In the genomic region with DNA sequence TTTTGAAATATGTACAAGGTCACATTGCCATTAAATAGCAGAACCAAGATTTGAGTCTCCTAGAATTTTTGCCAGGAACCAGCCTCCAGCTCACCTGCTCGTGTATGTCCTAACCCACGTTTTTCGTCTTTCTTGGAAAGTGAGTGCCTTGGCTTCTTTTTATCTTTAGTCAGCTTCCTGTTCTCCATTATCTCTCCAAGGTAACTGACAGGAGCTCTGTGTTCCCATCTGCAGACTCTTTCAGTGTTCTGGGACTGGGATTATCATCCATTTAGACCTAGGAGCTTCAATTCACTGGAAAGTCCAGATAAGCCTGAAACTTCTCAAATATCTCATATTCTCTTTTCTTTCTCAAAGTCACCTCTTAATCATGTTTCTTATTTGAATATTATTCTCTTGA, we compare ENCODE assay signal across 15 cellular contexts.
DNase-seq lines count a peak whose midpoint lies in the region; ATAC-seq and TF ChIP-seq lines count a peak whose summit lies in the region.
"Had no signal": no experiment of that assay in that cellular context is flagged by ENCODE, and none has a peak within 500 bp of the region (broad histone marks: within the 10 kb centered on the region; RNA-seq: fewer than 3 reads in every experiment).

No MANE protein-coding gene starts in this region.

- no peak overlapping the region for H3K4me3 ChIP-seq in Karpas-422 (ENCODE audit: low read length)
- H3K4me3 ChIP-seq in mesendoderm (ENCODE audit: low read length): no peak overlapping the region
- H3K4me3 ChIP-seq in trophoblast cell (ENCODE audit: low read depth, low read length): no peak overlapping the region
- no peak overlapping the region for H3K4me3 ChIP-seq in coronary artery
- H3K4me3 ChIP-seq: GM23338 had no signal

- H3K36me3 ChIP-seq in Karpas-422 (ENCODE audit: insufficient read depth, low read length) (no peaks in the 10 kb centered on the region), mesendoderm (ENCODE audit: control insufficient read depth, insufficient read depth, low read length) (no peaks in the 10 kb centered on the region), trophoblast cell (ENCODE audit: control insufficient read depth in 1 of 2, insufficient read depth in 2 of 2, low read length in 2 of 2) (no peaks in the 10 kb centered on the region)
- H3K36me3 ChIP-seq: BE2C had no signal

- H3K56ac ChIP-seq in mesendoderm (ENCODE audit: low read length): no peak overlapping the region

- no peak overlapping the region for H3K14ac ChIP-seq in trophoblast cell (ENCODE audit: low read length)

- H2AK5ac ChIP-seq in mesendoderm (ENCODE audit: low read length) (no peak overlapping the region), trophoblast cell (ENCODE audit: low read length) (no peak overlapping the region)

- no peak overlapping the region for H2AFZ ChIP-seq in Karpas-422 (ENCODE audit: low read length)
- no peak overlapping the region for H2AFZ ChIP-seq in trophoblast cell (ENCODE audit: insufficient read depth, low read length, poor library complexity)
- H2AFZ ChIP-seq: GM23338 had no signal

- DNase-seq in Karpas-422: peak; percentile 36
- no peak for DNase-seq in T-helper 17 cell
- peak; percentile 49 for DNase-seq in mesendoderm
- no peak for DNase-seq in trophoblast cell
- no peak for DNase-seq in coronary artery (ENCODE audit: low spot score)
- DNase-seq: ACHN; BE2C; C1 segment of cervical spinal cord; Caco-2; CD4-positive, alpha-beta T cell; H7 had no signal

- no peaks in the 10 kb centered on the region for H3K9me3 ChIP-seq in Karpas-422 (ENCODE audit: low read length)
- no peaks in the 10 kb centered on the region for H3K9me3 ChIP-seq in T-helper 17 cell (ENCODE audit: control insufficient read depth, low read length, poor library complexity, severe bottlenecking)
- peaks cover 1% of the 10 kb centered on the region for H3K9me3 ChIP-seq in trophoblast cell (ENCODE audit: insufficient read depth, low read depth, low read length)
- H3K9me3 ChIP-seq: BE2C had no signal

- no peaks in the 10 kb centered on the region for H3K79me2 ChIP-seq in Karpas-422 (ENCODE audit: low read length)
- H3K79me2 ChIP-seq in mesendoderm (ENCODE audit: control insufficient read depth, insufficient read depth, low read length): no peaks in the 10 kb centered on the region
- H3K79me2 ChIP-seq in trophoblast cell (ENCODE audit: control insufficient read depth, insufficient read depth, low read length, poor library complexity): no peaks in the 10 kb centered on the region

- peaks cover 16% of the 10 kb centered on the region for H3K4me1 ChIP-seq in Karpas-422 (ENCODE audit: low read length)
- no peaks in the 10 kb centered on the region for H3K4me1 ChIP-seq in mesendoderm (ENCODE audit: control insufficient read depth, low read depth, low read length)
- H3K4me1 ChIP-seq in trophoblast cell (ENCODE audit: control insufficient read depth in 1 of 2, insufficient read depth in 2 of 2, low read length in 2 of 2): no peaks in the 10 kb centered on the region
- H3K4me1 ChIP-seq: BE2C had no signal

- H3K27ac ChIP-seq in Karpas-422 (ENCODE audit: low read length) (no peak overlapping the region), mesendoderm (ENCODE audit: low read depth, low read length) (no peak overlapping the region), trophoblast cell (ENCODE audit: low read depth, low read length) (no peak overlapping the region), coronary artery (no peak overlapping the region)

- H3K79me1 ChIP-seq in mesendoderm (ENCODE audit: low read length) (no peaks in the 10 kb centered on the region), trophoblast cell (ENCODE audit: low read length) (no peaks in the 10 kb centered on the region)

- no peak overlapping the region for H4K5ac ChIP-seq in mesendoderm (ENCODE audit: low read length)

- peak overlapping the region; percentile 8 for H3K27ac Mint-ChIP-seq in T-helper 17 cell
- H3K27ac Mint-ChIP-seq in stimulated activated memory B cell treated with anti-CD40 and anti-IgM and Interleukin-4, amounts not matched to agents 10 μg/mL and 1 μg/mL and 100 μg/mL, for 72 hours: no peak overlapping the region
- H3K27ac Mint-ChIP-seq: CD4-positive, alpha-beta T cell; GM23338 had no signal

- H4K91ac ChIP-seq in trophoblast cell (ENCODE audit: low read depth, low read length): no peak overlapping the region

- H2BK12ac ChIP-seq in trophoblast cell (ENCODE audit: low read length): no peak overlapping the region

- no peak overlapping the region for H4K12ac ChIP-seq in trophoblast cell (ENCODE audit: low read depth, low read length)

- H2BK15ac ChIP-seq in mesendoderm (replicated peaks; ENCODE audit: low read depth): no peak overlapping the region

- H3K36me3 Mint-ChIP-seq in T-helper 17 cell (ENCODE audit: low read depth): peaks cover 3% of the 10 kb centered on the region
- peaks cover 51% of the 10 kb centered on the region for H3K36me3 Mint-ChIP-seq in stimulated activated memory B cell treated with anti-CD40 and anti-IgM and Interleukin-4, amounts not matched to agents 10 μg/mL and 1 μg/mL and 100 μg/mL, for 72 hours

- H3K4ac ChIP-seq in mesendoderm (ENCODE audit: low read depth, low read length): no peak overlapping the region
- H3K4ac ChIP-seq in trophoblast cell (ENCODE audit: low read depth, low read length): no peak overlapping the region

- no peak overlapping the region for H3K18ac ChIP-seq in mesendoderm (ENCODE audit: low read length)
- no peak overlapping the region for H3K18ac ChIP-seq in trophoblast cell (ENCODE audit: low read length)

- H4K20me1 ChIP-seq in Karpas-422 (ENCODE audit: insufficient read depth, low read depth, low read length): no peaks in the 10 kb centered on the region

- H3K27me3 Mint-ChIP-seq in T-helper 17 cell: no peaks in the 10 kb centered on the region
- no peaks in the 10 kb centered on the region for H3K27me3 Mint-ChIP-seq in stimulated activated memory B cell treated with anti-CD40 and anti-IgM and Interleukin-4, amounts not matched to agents 10 μg/mL and 1 μg/mL and 100 μg/mL, for 72 hours
- H3K27me3 Mint-ChIP-seq: CD4-positive, alpha-beta T cell; IgD-negative memory B cell had no signal

- peaks cover 4% of the 10 kb centered on the region for H3K9me3 Mint-ChIP-seq in stimulated activated memory B cell treated with anti-CD40 and anti-IgM and Interleukin-4, amounts not matched to agents 10 μg/mL and 1 μg/mL and 100 μg/mL, for 72 hours

- H3K27me3 ChIP-seq in Karpas-422 (ENCODE audit: low read length) (no peaks in the 10 kb centered on the region), mesendoderm (ENCODE audit: insufficient read depth, low read length, poor library complexity) (no peaks in the 10 kb centered on the region), trophoblast cell (ENCODE audit: insufficient read depth, low read length) (no peaks in the 10 kb centered on the region)
- H3K27me3 ChIP-seq: BE2C had no signal

- no peaks in the 10 kb centered on the region for H3K9me2 ChIP-seq in Karpas-422 (replicated peaks; ENCODE audit: insufficient read depth, low read length)

- H3K9ac ChIP-seq in Karpas-422 (ENCODE audit: low read length) (no peak overlapping the region), mesendoderm (ENCODE audit: low read length) (no peak overlapping the region), trophoblast cell (ENCODE audit: low read length) (no peak overlapping the region)

- TF ChIP-seq CTCF in coronary artery (IDR thresholded peaks at IDR 0.05): no peak

- no peak overlapping the region for H2BK5ac ChIP-seq in mesendoderm (ENCODE audit: low read length)
- H2BK5ac ChIP-seq in trophoblast cell (ENCODE audit: low read depth, low read length, poor library complexity): no peak overlapping the region

- H3K23ac ChIP-seq in mesendoderm (ENCODE audit: low read length) (no peak overlapping the region), trophoblast cell (ENCODE audit: low read length) (no peak overlapping the region)

- H3K4me2 ChIP-seq in Karpas-422 (ENCODE audit: low read depth, low read length, poor library complexity, severe bottlenecking): no peak overlapping the region
- H3K4me2 ChIP-seq in mesendoderm (ENCODE audit: low read length): no peak overlapping the region
- no peak overlapping the region for H3K4me2 ChIP-seq in trophoblast cell (ENCODE audit: low read length)
- H3K4me2 ChIP-seq: GM23338 had no signal

- H4K8ac ChIP-seq in mesendoderm (ENCODE audit: low read depth, low read length) (no peak overlapping the region), trophoblast cell (ENCODE audit: low read depth, low read length) (no peak overlapping the region)

- H3K4me3 Mint-ChIP-seq in T-helper 17 cell: no peak overlapping the region
- no peak overlapping the region for H3K4me3 Mint-ChIP-seq in stimulated activated memory B cell treated with anti-CD40 and anti-IgM and Interleukin-4, amounts not matched to agents 10 μg/mL and 1 μg/mL and 100 μg/mL, for 72 hours
- H3K4me3 Mint-ChIP-seq: CD4-positive, alpha-beta T cell; GM23338; IgD-negative memory B cell had no signal

- ATAC-seq in T-helper 17 cell: no peak
- ATAC-seq in stimulated activated memory B cell treated with anti-CD40 and anti-IgM and Interleukin-4, amounts not matched to agents 10 μg/mL and 1 μg/mL and 100 μg/mL, for 72 hours: no peak
- ATAC-seq: GM23338, HepG2 had no signal

- H3K4me1 Mint-ChIP-seq in T-helper 17 cell: no peaks in the 10 kb centered on the region
- no peaks in the 10 kb centered on the region for H3K4me1 Mint-ChIP-seq in stimulated activated memory B cell treated with anti-CD40 and anti-IgM and Interleukin-4, amounts not matched to agents 10 μg/mL and 1 μg/mL and 100 μg/mL, for 72 hours

- no CpG with 5 or more reads among the region's 3 CpGs for WGBS in mesendoderm (ENCODE audit: extremely low coverage, insufficient coverage, low lambda C conversion rate)
- no CpG with 5 or more reads among the region's 3 CpGs for WGBS in trophoblast cell (ENCODE audit: extremely low coverage, insufficient coverage, insufficient read length)

- H2BK120ac ChIP-seq in mesendoderm (ENCODE audit: low read depth, low read length): no peak overlapping the region
- H2BK120ac ChIP-seq in trophoblast cell (ENCODE audit: insufficient read depth, low read length, poor library complexity): no peak overlapping the region

Comparison
In these comparisons a context has a peak if more than half of its experiments do, and no peak if none do; other contexts are left out.
1. DNase-seq: peak in Karpas-422 (single experiment) and mesendoderm (single experiment); none in T-helper 17 cell (0 of 3), trophoblast cell (0 of 2) and coronary artery (single experiment).